ENCODE assay signal across 14 cellular contexts in genomic region chr6:148107911-148108310, GRCh38.
DNase-seq lines count a peak whose midpoint lies in the region; ATAC-seq and TF ChIP-seq lines count a peak whose summit lies in the region.
"Had no signal": no experiment of that assay in that cellular context is flagged by ENCODE, and none has a peak within 500 bp of the region (broad histone marks: within the 10 kb centered on the region; RNA-seq: fewer than 3 reads in every experiment).

No MANE protein-coding gene starts in this region.

- H2BK120ac ChIP-seq in neuronal stem cell (ENCODE audit: low read depth, low read length): no peak overlapping the region

- H3K27ac Mint-ChIP-seq in activated CD4-positive, alpha-beta T cell treated with anti-CD3 and anti-CD28 coated beads, Interleukin-2, amount 10 ng/mL, durations not matched to agents 7 days and 5 days: no peak overlapping the region
- no peak overlapping the region for H3K27ac Mint-ChIP-seq in effector memory CD8-positive, alpha-beta T cell
- H3K27ac Mint-ChIP-seq: CD4-positive, CD25-positive, alpha-beta regulatory T cell; GM23338 had no signal

- no peak overlapping the region for H2AK5ac ChIP-seq in neuronal stem cell (ENCODE audit: low read depth, low read length)

- H3K4me1 ChIP-seq in lower lobe of right lung (peaks cover 8% of the 10 kb centered on the region), neuronal stem cell (ENCODE audit: control insufficient read depth in 2 of 2, insufficient read depth in 1 of 2, low read depth in 1 of 2, low read length in 2 of 2) (peaks cover 0 to 9% of the 10 kb centered on the region in 2 donors)
- H3K4me1 ChIP-seq: BE2C had no signal

- H3K9me3 ChIP-seq in lower lobe of right lung (no peaks in the 10 kb centered on the region), neuronal stem cell (replicated peaks in 1 of 2; ENCODE audit: control insufficient read depth in 2 of 2, insufficient read depth in 1 of 2, low read depth in 1 of 2, low read length in 2 of 2) (peaks cover 0 to 7% of the 10 kb centered on the region in 2 donors)
- H3K9me3 ChIP-seq: BE2C had no signal

- intact Hi-C loops in lower lobe of right lung (cut with DNase I): no loop called here

- POLR2A ChIA-PET in activated CD4-positive, alpha-beta T cell treated with anti-CD3 and anti-CD28 coated beads, Interleukin-2, amount 10 ng/mL, durations not matched to agents 7 days and 5 days (lab: Charles Lee): no interaction called here

- H3K27ac ChIP-seq in lower lobe of right lung (no peak overlapping the region), neuronal stem cell (replicated peaks; ENCODE audit: low read length) (no peak overlapping the region)

- no peak overlapping the region for H3K18ac ChIP-seq in neuronal stem cell (ENCODE audit: low read length)

- no peak overlapping the region for H2AFZ ChIP-seq in neuronal stem cell (ENCODE audit: low read length)
- H2AFZ ChIP-seq: GM23338 had no signal

- H3K4me2 ChIP-seq in neuronal stem cell (ENCODE audit: insufficient read depth, low read length, poor library complexity, severe bottlenecking): no peak overlapping the region
- H3K4me2 ChIP-seq: GM23338 had no signal

- H3K9ac ChIP-seq in neuronal stem cell (ENCODE audit: low read depth, low read length, poor library complexity): no peak overlapping the region

- no peaks in the 10 kb centered on the region for H3K27me3 ChIP-seq in lower lobe of right lung (ENCODE audit: low read depth)
- no peaks in the 10 kb centered on the region for H3K27me3 ChIP-seq in neuronal stem cell (ENCODE audit: control insufficient read depth in 3 of 3, insufficient read depth in 3 of 3, low read depth in 1 of 3, low read length in 3 of 3)
- H3K27me3 ChIP-seq: BE2C had no signal

- H3K36me3 ChIP-seq in lower lobe of right lung (no peaks in the 10 kb centered on the region), neuronal stem cell (replicated peaks in 1 of 2; ENCODE audit: control insufficient read depth in 2 of 2, insufficient read depth in 2 of 2, low read length in 2 of 2) (no peaks in the 10 kb centered on the region)
- H3K36me3 ChIP-seq: BE2C had no signal

- H3K4me3 ChIP-seq in lower lobe of right lung (no peak overlapping the region), neuronal stem cell (ENCODE audit: low read length in 2 of 2) (no peak overlapping the region)
- H3K4me3 ChIP-seq: GM23338 had no signal

- CTCF ChIA-PET in activated CD4-positive, alpha-beta T cell treated with anti-CD3 and anti-CD28 coated beads, Interleukin-2, amount 10 ng/mL, durations not matched to agents 7 days and 5 days (lab: Charles Lee): no interaction called here

- no peak overlapping the region for H3K4ac ChIP-seq in neuronal stem cell (ENCODE audit: low read length)

- no peaks in the 10 kb centered on the region for H3K9me3 Mint-ChIP-seq in activated CD4-positive, alpha-beta T cell treated with anti-CD3 and anti-CD28 coated beads, Interleukin-2, amount 10 ng/mL, durations not matched to agents 7 days and 5 days
- no peaks in the 10 kb centered on the region for H3K9me3 Mint-ChIP-seq in effector memory CD8-positive, alpha-beta T cell
- H3K9me3 Mint-ChIP-seq: GM23338 had no signal

- no peak overlapping the region for H2BK12ac ChIP-seq in neuronal stem cell (ENCODE audit: low read length)

- H3K4me3 Mint-ChIP-seq in activated CD4-positive, alpha-beta T cell treated with anti-CD3 and anti-CD28 coated beads, Interleukin-2, amount 10 ng/mL, durations not matched to agents 7 days and 5 days: no peak overlapping the region
- H3K4me3 Mint-ChIP-seq in effector memory CD8-positive, alpha-beta T cell: no peak overlapping the region
- H3K4me3 Mint-ChIP-seq: CD4-positive, CD25-positive, alpha-beta regulatory T cell; CD8-positive, alpha-beta memory T cell; GM23338 had no signal

- peak; percentile 42 to 46 for ATAC-seq in lower lobe of right lung
- ATAC-seq in effector memory CD8-positive, alpha-beta T cell (replicated peaks): no peak
- ATAC-seq: GM23338 had no signal

- no peaks in the 10 kb centered on the region for H3K79me1 ChIP-seq in neuronal stem cell (ENCODE audit: low read depth, low read length)

- H4K8ac ChIP-seq in neuronal stem cell (ENCODE audit: low read depth, low read length): no peak overlapping the region

- no peak overlapping the region for H3K23ac ChIP-seq in neuronal stem cell (ENCODE audit: low read depth, low read length, poor library complexity)

- no peaks in the 10 kb centered on the region for H3K36me3 Mint-ChIP-seq in activated CD4-positive, alpha-beta T cell treated with anti-CD3 and anti-CD28 coated beads, Interleukin-2, amount 10 ng/mL, durations not matched to agents 7 days and 5 days (ENCODE audit: low read depth)
- no peaks in the 10 kb centered on the region for H3K36me3 Mint-ChIP-seq in effector memory CD8-positive, alpha-beta T cell (ENCODE audit: insufficient read depth)
- H3K36me3 Mint-ChIP-seq: CD4-positive, CD25-positive, alpha-beta regulatory T cell; CD8-positive, alpha-beta memory T cell had no signal

- no peak overlapping the region for H4K91ac ChIP-seq in neuronal stem cell (ENCODE audit: low read depth, low read length, poor library complexity)

- H3K14ac ChIP-seq in neuronal stem cell (ENCODE audit: low read length): no peak overlapping the region

- no CpG with 5 or more reads among the region's 3 CpGs for WGBS in neuronal stem cell (ENCODE audit: extremely low coverage in 2 of 2, insufficient read length in 2 of 2, insufficient replicate concordance in 1 of 2), 2 donors

- DNase-seq in M059J (ENCODE audit: low read depth): peak; percentile 29
- peak; percentile 84 for DNase-seq in NCI-H2171 treated with DMSO at 0.1 percent for 48 hours (lab: John Stamatoyannopoulos, UW)
- no peak for DNase-seq in lower lobe of right lung
- no peak for DNase-seq in neuronal stem cell (ENCODE audit: low spot score)
- DNase-seq in activated CD4-positive, alpha-beta T cell treated with anti-CD3 and anti-CD28 coated beads, Interleukin-2, amount 10 ng/mL, durations not matched to agents 7 days and 5 days: no peak
- DNase-seq in effector memory CD8-positive, alpha-beta T cell: no peak
- no peak for DNase-seq in superior temporal gyrus (ENCODE audit: extremely low spot score)
- DNase-seq: BE2C; C1 segment of cervical spinal cord; CD4-positive, CD25-positive, alpha-beta regulatory T cell; CD8-positive, alpha-beta memory T cell; COR-L47; HCEC 1CT had no signal

- no peak overlapping the region for H2BK5ac ChIP-seq in neuronal stem cell (ENCODE audit: low read length)

- no peak for TF ChIP-seq CTCF in lower lobe of right lung (IDR thresholded peaks at IDR 0.05)

- H3K4me1 Mint-ChIP-seq in activated CD4-positive, alpha-beta T cell treated with anti-CD3 and anti-CD28 coated beads, Interleukin-2, amount 10 ng/mL, durations not matched to agents 7 days and 5 days: no peaks in the 10 kb centered on the region
- H3K4me1 Mint-ChIP-seq in effector memory CD8-positive, alpha-beta T cell (ENCODE audit: low read depth in 2 of 2): no peaks in the 10 kb centered on the region
- H3K4me1 Mint-ChIP-seq: CD4-positive, CD25-positive, alpha-beta regulatory T cell; CD8-positive, alpha-beta memory T cell; GM23338 had no signal

- peaks cover 3% of the 10 kb centered on the region for H3K27me3 Mint-ChIP-seq in activated CD4-positive, alpha-beta T cell treated with anti-CD3 and anti-CD28 coated beads, Interleukin-2, amount 10 ng/mL, durations not matched to agents 7 days and 5 days
- H3K27me3 Mint-ChIP-seq in effector memory CD8-positive, alpha-beta T cell: peaks cover 6% of the 10 kb centered on the region in 2 donors

- no peak overlapping the region for H2BK15ac ChIP-seq in neuronal stem cell (ENCODE audit: low read length)

Comparison
In these comparisons a context has a peak if more than half of its experiments do, and no peak if none do; other contexts are left out.
1. DNase-seq: peak in M059J (single experiment) and NCI-H2171 treated with DMSO at 0.1 percent for 48 hours (single experiment); none in lower lobe of right lung (single experiment), neuronal stem cell (single experiment), activated CD4-positive, alpha-beta T cell treated with anti-CD3 and anti-CD28 coated beads, Interleukin-2, amount 10 ng/mL, durations not matched to agents 7 days and 5 days (single experiment), effector memory CD8-positive, alpha-beta T cell (0 of 3) and superior temporal gyrus (single experiment).